Comparison of ENCODE assay signal across 11 cellular contexts in genomic region chr6:161417712-161418457, GRCh38.
DNase-seq lines count a peak whose midpoint lies in the region; ATAC-seq, FAIRE-seq and TF ChIP-seq lines count a peak whose summit lies in the region.
"Had no signal": no experiment of that assay in that cellular context is flagged by ENCODE, and none has a peak within 500 bp of the region (broad histone marks: within the 10 kb centered on the region; RNA-seq: fewer than 3 reads in every experiment).

No MANE protein-coding gene starts in this region.

- H3K4me3 Mint-ChIP-seq in astrocyte (ENCODE audit: unreplicated experiment) = no peak overlapping the region
- H3K4me3 Mint-ChIP-seq: naive thymus-derived CD8-positive, alpha-beta T cell had no signal

- H3K18ac ChIP-seq in mesenchymal stem cell (ENCODE audit: low read depth in 1 of 2, low read length in 2 of 2) = no peak overlapping the region

- H3K9me3 Mint-ChIP-seq in astrocyte (ENCODE audit: unreplicated experiment) = peaks cover 7% of the 10 kb centered on the region
- H3K9me3 Mint-ChIP-seq: naive thymus-derived CD8-positive, alpha-beta T cell had no signal

- no peak overlapping the region for H4K91ac ChIP-seq in mesenchymal stem cell (ENCODE audit: low read length)

- H3K27ac ChIP-seq in AG04450 (ENCODE audit: low read depth, low read length) (peak overlapping the region; percentile 87), astrocyte (ENCODE audit: low read depth, low read length) (peak overlapping the region; percentile 99), mesenchymal stem cell (ENCODE audit: low read length, poor library complexity, severe bottlenecking) (peak overlapping the region; percentile 96)
- H3K27ac ChIP-seq: KMS-11 had no signal

- no peaks in the 10 kb centered on the region for H3K79me2 ChIP-seq in astrocyte (ENCODE audit: insufficient read depth, low read length)

- CTCF ChIA-PET in AG04450 (lab: Charles Lee) = interaction anchor here (0.6 to 2.4 kb wide), 45 partner anchors 8 to 1999 kb away, joined by 3 to 68 read pairs (median 5); no protein-coding TSS in a partner anchor

- no peak overlapping the region for H3K4ac ChIP-seq in mesenchymal stem cell (ENCODE audit: low read depth in 1 of 2, low read length in 2 of 2)

- H3K4me3 ChIP-seq in AG04450 (ENCODE audit: low read depth, low read length) (no peak overlapping the region), astrocyte (ENCODE audit: insufficient read depth, low read depth, low read length) (no peak overlapping the region), mesenchymal stem cell (ENCODE audit: insufficient read depth in 1 of 2, low read depth in 1 of 2, low read length in 2 of 2) (peak overlapping the region in 1 of 2 experiments; percentile 16)

- FAIRE-seq in astrocyte (lab: Jason Lieb, UNC) = peak; percentile 17

- peak overlapping the region; percentile 88 for H3K9ac ChIP-seq in astrocyte (ENCODE audit: low read length)
- peak overlapping the region; percentile 25 for H3K9ac ChIP-seq in mesenchymal stem cell (ENCODE audit: low read length)
- H3K9ac ChIP-seq: KMS-11 had no signal

- H3K23ac ChIP-seq in mesenchymal stem cell (ENCODE audit: low read length in 2 of 2) = no peak overlapping the region

- H3K27ac Mint-ChIP-seq in astrocyte (ENCODE audit: unreplicated experiment) = peak overlapping the region; percentile 98
- H3K27ac Mint-ChIP-seq: naive thymus-derived CD8-positive, alpha-beta T cell had no signal

- no peak for TF ChIP-seq CTCF in AG04450 (IDR thresholded peaks at IDR 0.05; ENCODE audit: low read depth, low read length)
- TF ChIP-seq CTCF in astrocyte (IDR thresholded peaks at IDR 0.05; ENCODE audit: insufficient read depth, low read depth, low read length) = no peak

- no peak overlapping the region for H2AFZ ChIP-seq in astrocyte (ENCODE audit: low read depth, low read length)
- no peak overlapping the region for H2AFZ ChIP-seq in mesenchymal stem cell (ENCODE audit: low read depth, low read length)

- POLR2A ChIA-PET in AG04450 (lab: Yijun Ruan, JAX) = interaction anchor here (0.6 to 2.3 kb wide), 5 partner anchors 11 to 1547 kb away, joined by 3 to 11 read pairs (median 4); no protein-coding TSS in a partner anchor

- ATAC-seq in HG02763 (IDR thresholded peaks at IDR 0.05; ENCODE audit: unreplicated experiment) (peak; percentile 16), GM21825 (IDR thresholded peaks at IDR 0.05; ENCODE audit: unreplicated experiment) (no peak)
- ATAC-seq: naive thymus-derived CD8-positive, alpha-beta T cell had no signal

- peak overlapping the region; percentile 85 for H2BK5ac ChIP-seq in mesenchymal stem cell (ENCODE audit: low read depth, low read length, poor library complexity, severe bottlenecking)

- no peak overlapping the region for H3K14ac ChIP-seq in mesenchymal stem cell (ENCODE audit: low read length in 2 of 2)

- peak overlapping the region; percentile 4 for H4K8ac ChIP-seq in mesenchymal stem cell (ENCODE audit: low read length)

- H2AK5ac ChIP-seq in mesenchymal stem cell (ENCODE audit: low read length, severe bottlenecking) = peak overlapping the region; percentile 68

- H3K4me2 ChIP-seq in astrocyte (ENCODE audit: low read length) (peak overlapping the region; percentile 73), mesenchymal stem cell (ENCODE audit: low read length, poor library complexity, severe bottlenecking) (peak overlapping the region; percentile 6)
- H3K4me2 ChIP-seq: KMS-11 had no signal

- H4K20me1 ChIP-seq in astrocyte (ENCODE audit: insufficient read depth, low read length) = no peaks in the 10 kb centered on the region

- H3K36me3 Mint-ChIP-seq in astrocyte (ENCODE audit: low read depth, unreplicated experiment) = no peaks in the 10 kb centered on the region
- H3K36me3 Mint-ChIP-seq: naive thymus-derived CD8-positive, alpha-beta T cell had no signal

- no peaks in the 10 kb centered on the region for H3K79me1 ChIP-seq in mesenchymal stem cell (replicated peaks; ENCODE audit: low read length, poor library complexity, severe bottlenecking)

- H2BK120ac ChIP-seq in mesenchymal stem cell (ENCODE audit: low read depth, low read length) = no peak overlapping the region

- H3K9me3 ChIP-seq in AG04450 (ENCODE audit: control insufficient read depth, insufficient read depth, low read length) (no peaks in the 10 kb centered on the region; the same call in 1 of the 2 replicates), astrocyte (ENCODE audit: insufficient read depth, low read depth, low read length) (no peaks in the 10 kb centered on the region), mesenchymal stem cell (ENCODE audit: control insufficient read depth, low read length) (no peaks in the 10 kb centered on the region)

- H3K36me3 ChIP-seq in astrocyte (ENCODE audit: insufficient read depth, low read length) (no peaks in the 10 kb centered on the region), mesenchymal stem cell (ENCODE audit: control insufficient read depth in 1 of 2, insufficient read depth in 2 of 2, low read depth in 1 of 2, low read length in 2 of 2) (no peaks in the 10 kb centered on the region)

- H2BK15ac ChIP-seq in mesenchymal stem cell (ENCODE audit: low read depth, poor library complexity, severe bottlenecking) = no peak overlapping the region

- no peaks in the 10 kb centered on the region for H3K27me3 Mint-ChIP-seq in astrocyte (ENCODE audit: low read depth, unreplicated experiment)

- no peak overlapping the region for H2BK12ac ChIP-seq in mesenchymal stem cell (ENCODE audit: low read length in 2 of 2)

- H3K27me3 ChIP-seq in AG04450 (ENCODE audit: control insufficient read depth, insufficient read depth, low read length) (no peaks in the 10 kb centered on the region), astrocyte (ENCODE audit: insufficient read depth, low read length) (no peaks in the 10 kb centered on the region), mesenchymal stem cell (ENCODE audit: control insufficient read depth in 1 of 2, insufficient read depth in 1 of 2, low read length in 2 of 2) (peaks cover 0 to 33% of the 10 kb centered on the region in 2 experiments)

- peaks cover 26% of the 10 kb centered on the region for H3K4me1 ChIP-seq in astrocyte (ENCODE audit: insufficient read depth, low read length)
- H3K4me1 ChIP-seq in mesenchymal stem cell (ENCODE audit: control insufficient read depth, insufficient read depth, low read depth, low read length) = peaks cover 22% of the 10 kb centered on the region

- DNase-seq in AG04450 (ENCODE audit: low read depth, low spot score) = peak; percentile 76
- DNase-seq in astrocyte (ENCODE audit: low read depth) = peak; percentile 96
- peak; percentile 83 for DNase-seq in mesenchymal stem cell
- DNase-seq in mesenteric fat pad (ENCODE audit: low spot score) = no peak
- DNase-seq in activated CD4-positive, alpha-beta T cell treated with anti-CD3 and anti-CD28 coated beads for 4 hours = no peak
- no peak for DNase-seq in SK-N-DZ (ENCODE audit: low spot score)
- DNase-seq: effector memory CD4-positive, alpha-beta T cell had no signal

- WGBS in mesenchymal stem cell = 34% methylated on average over 6 of the region's 8 CpGs

- peaks cover 41% of the 10 kb centered on the region for H3K4me1 Mint-ChIP-seq in astrocyte (ENCODE audit: low read depth, unreplicated experiment)

Comparison
In these comparisons a context has a peak if more than half of its experiments do, and no peak if none do; other contexts are left out.
1. DNase-seq: peak in AG04450 (single experiment), astrocyte (single experiment) and mesenchymal stem cell (single experiment); none in mesenteric fat pad (single experiment), activated CD4-positive, alpha-beta T cell treated with anti-CD3 and anti-CD28 coated beads for 4 hours (0 of 2) and SK-N-DZ (single experiment).
2. Peak in every context shown above with its lines, with median percentiles within 50 percentile points of each other: H3K27ac ChIP-seq.